ENCODE assay signal across 16 cellular contexts in genomic region chr6:95551678-95552324, GRCh38. TPM values are rescaled to one million over a fixed set of nuclear protein-coding genes. Genes with fewer than 3 reads are reported as not detected.
DNase-seq lines count a peak whose midpoint lies in the region; ATAC-seq and TF ChIP-seq lines count a peak whose summit lies in the region.
"Had no signal": no experiment of that assay in that cellular context is flagged by ENCODE, and none has a peak within 500 bp of the region (broad histone marks: within the 10 kb centered on the region; RNA-seq: fewer than 3 reads in every experiment).

No MANE protein-coding gene starts in this region.

- H3K4me3 ChIP-seq in heart left ventricle (no peak overlapping the region), gastrocnemius medialis (no peak overlapping the region), colonic mucosa (no peak overlapping the region)
- H3K4me3 ChIP-seq: BLaER1 had no signal

- H3K9me3 ChIP-seq in heart left ventricle = peaks cover 0 to 4% (median 0%) of the 10 kb centered on the region in 12 donors
- no peaks in the 10 kb centered on the region for H3K9me3 ChIP-seq in gastrocnemius medialis
- H3K9me3 ChIP-seq in colonic mucosa = no peaks in the 10 kb centered on the region
- H3K9me3 ChIP-seq: BLaER1 had no signal

- H3K9ac ChIP-seq in colonic mucosa (ENCODE audit: low read depth in 2 of 2, low read length in 2 of 2) = no peak overlapping the region
- H3K9ac ChIP-seq: BLaER1 had no signal

- H3K27me3 ChIP-seq in heart left ventricle (no peaks in the 10 kb centered on the region), gastrocnemius medialis (no peaks in the 10 kb centered on the region), colonic mucosa (no peaks in the 10 kb centered on the region)
- H3K27me3 ChIP-seq: BLaER1 had no signal

- intact Hi-C loops in Right ventricle myocardium superior (cut with DNase I) (no loop called here), cardiac septum (cut with DNase I) (no loop called here), heart left ventricle (cut with DNase I) (no loop called here), gastrocnemius medialis (cut with DNase I; ENCODE audit: low total_unique reads) (no loop called here), colonic mucosa (cut with DNase I) (no loop called here)

- H3K4me1 ChIP-seq in heart left ventricle (no peaks in the 10 kb centered on the region), gastrocnemius medialis (no peaks in the 10 kb centered on the region), colonic mucosa (no peaks in the 10 kb centered on the region)
- H3K4me1 ChIP-seq: BLaER1 had no signal

- WGBS in heart left ventricle, 4 donors = 69 to 72% (median 71%) methylated on average over 5 of the region's 5 CpGs

- TF ChIP-seq CTCF in heart left ventricle (IDR thresholded peaks at IDR 0.05) = no peak
- TF ChIP-seq CTCF in gastrocnemius medialis (IDR thresholded peaks at IDR 0.05 in 4 of 5, conservative IDR thresholded peaks at IDR 0.05 in 1 of 5) = no peak
- TF ChIP-seq CTCF in colonic mucosa (IDR thresholded peaks at IDR 0.05) = no peak

- in situ Hi-C loops in gastrocnemius medialis (cut with MboI; ENCODE audit: low sequenced_read_pairs in 4 of 4) = no loop called here

- H3K36me3 ChIP-seq in heart left ventricle (no peaks in the 10 kb centered on the region), gastrocnemius medialis (no peaks in the 10 kb centered on the region), colonic mucosa (no peaks in the 10 kb centered on the region)
- H3K36me3 ChIP-seq: BLaER1 had no signal

- peak overlapping the region in 1 of 12 donors; percentile 2 for H3K27ac ChIP-seq in heart left ventricle
- H3K27ac ChIP-seq in gastrocnemius medialis = no peak overlapping the region
- no peak overlapping the region for H3K27ac ChIP-seq in colonic mucosa
- H3K27ac ChIP-seq: BLaER1, HL-60 had no signal

- peak; percentile 90 for ATAC-seq in Right ventricle myocardium superior (ENCODE audit: poor library complexity)
- ATAC-seq in heart left ventricle = peak in 3 of 4 donors; percentile 37 to 79 (median 74)
- peak; percentile 95 for ATAC-seq in left lobe of liver
- peak; percentile 33 to 63 for ATAC-seq in gastrocnemius medialis
- ATAC-seq: HCT116 had no signal

- DNase-seq in Right ventricle myocardium superior = peak; percentile 23
- no peak for DNase-seq in cardiac septum (ENCODE audit: low spot score)
- DNase-seq in heart left ventricle = peak in 1 of 5 donors; percentile 26
- peak; percentile 58 for DNase-seq in left lobe of liver (ENCODE audit: low spot score)
- peak in 1 of 2 donors; percentile 8 for DNase-seq in gastrocnemius medialis
- no peak for DNase-seq in colonic mucosa
- no peak for DNase-seq in C1 segment of cervical spinal cord (lab: John Stamatoyannopoulos, UW)
- no peak for DNase-seq in erythroblast (lab: John Stamatoyannopoulos, UW)
- DNase-seq: 8988T; AML-193; Calu3; CD4-positive, CD25-positive, alpha-beta regulatory T cell; DMS 273 treated with DMSO at 0.1 percent for 48 hours had no signal

- TF ChIP-seq POLR2A in heart left ventricle (IDR thresholded peaks at IDR 0.05) (no peak), gastrocnemius medialis (IDR thresholded peaks at IDR 0.05) (no peak), erythroblast (IDR thresholded peaks at IDR 0.05; ENCODE audit: low read length) (no peak)

RNA-seq across cellular contexts. Expression of gene MANEA, which starts 25.5 kb away (rescaled TPM):
- total RNA-seq in Right ventricle myocardium superior (5.2 TPM), cardiac septum (5.2 TPM), heart left ventricle (1 to 10 TPM; 4.3 to 8.7 (median 5.6) TPM), left lobe of liver (23.9 TPM), gastrocnemius medialis (1 to 10 TPM; 1.7 to 4.5 (median 2.8) TPM), colonic mucosa (1 to 10 TPM; 4.9 to 7.5 TPM)
- polyA plus RNA-seq in heart left ventricle = 1 to 10 TPM; 2.4 to 6.3 TPM

Comparison
In these comparisons a context has a peak if more than half of its experiments do, and no peak if none do; other contexts are left out.
1. DNase-seq: peak in Right ventricle myocardium superior (single experiment) and left lobe of liver (single experiment); none in cardiac septum (single experiment), colonic mucosa (single experiment), C1 segment of cervical spinal cord (0 of 14) and erythroblast (0 of 2).
2. Peak in every context shown above with its lines, with median percentiles within 50 percentile points of each other: ATAC-seq.